ENCODE assay signal across 10 cellular contexts in genomic region chrX:30060718-30061117, GRCh38.
DNase-seq lines count a peak whose midpoint lies in the region; ATAC-seq and TF ChIP-seq lines count a peak whose summit lies in the region.
"Had no signal": no experiment of that assay in that cellular context is flagged by ENCODE, and none has a peak within 500 bp of the region (broad histone marks: within the 10 kb centered on the region; RNA-seq: fewer than 3 reads in every experiment).

No MANE protein-coding gene starts in this region.

- no TSS peak for BruUV-seq in A673 (replicated peaks; lab: Mats Ljungman, UMichigan)
- BruUV-seq in OCI-LY7 (replicated peaks; lab: Mats Ljungman, UMichigan): no TSS peak

- H3K27me3 ChIP-seq in A673 (replicated peaks; ENCODE audit: insufficient read depth, low read depth, low read length, poor library complexity): no peaks in the 10 kb centered on the region

- no peaks in the 10 kb centered on the region for H3K9me2 ChIP-seq in OCI-LY7 (ENCODE audit: insufficient read depth, low read length)

- CTCF ChIA-PET in A673 (lab: Charles Lee) (no interaction called here), OCI-LY7 (lab: Charles Lee; ENCODE audit: unreplicated experiment) (no interaction called here)
- CTCF ChIA-PET in activated CD8-positive, alpha-beta T cell treated with anti-CD3 and anti-CD28 coated beads, Interleukin-2, amount 10 ng/mL, durations not matched to agents 7 days and 5 days (lab: Charles Lee): no interaction called here

- no peaks in the 10 kb centered on the region for H4K20me1 ChIP-seq in OCI-LY7 (ENCODE audit: insufficient read depth, low read length)

- no peaks in the 10 kb centered on the region for H3K4me1 ChIP-seq in A673 (ENCODE audit: insufficient read depth, low read length, poor library complexity, severe bottlenecking)
- H3K4me1 ChIP-seq in OCI-LY7 (ENCODE audit: insufficient read depth, low read length, poor library complexity, severe bottlenecking): no peaks in the 10 kb centered on the region

- H3K9me3 ChIP-seq in A673 (ENCODE audit: low read depth, low read length, poor library complexity, severe bottlenecking): no peaks in the 10 kb centered on the region
- no peaks in the 10 kb centered on the region for H3K9me3 ChIP-seq in OCI-LY7 (ENCODE audit: low read length)

- intact Hi-C loops in A673 (cut with micrococcal nuclease; ENCODE audit: unreplicated experiment) (no loop called here), OCI-LY7 (cut with micrococcal nuclease; ENCODE audit: unreplicated experiment) (no loop called here)

- DNase-seq in A673 (ENCODE audit: low spot score) (peak; percentile 19), OCI-LY7 (ENCODE audit: low spot score) (no peak), globus pallidus (ENCODE audit: low spot score) (peak; percentile 27), GF-D8 (lab: John Stamatoyannopoulos, UW) (no peak), DMS153 treated with DMSO at 0.1 percent for 48 hours (lab: John Stamatoyannopoulos, UW; ENCODE audit: unreplicated experiment) (no peak)
- DNase-seq in activated T-cell treated with anti-CD3 and anti-CD28 coated beads, Interleukin-2, amount 50 U/mL, for 24 hours: no peak
- no peak for DNase-seq in activated CD8-positive, alpha-beta T cell treated with anti-CD3 and anti-CD28 coated beads, Interleukin-2, amount 10 ng/mL, durations not matched to agents 7 days and 5 days
- DNase-seq: activated effector memory CD4-positive, alpha-beta T cell treated with Interleukin-2 at 50 U/mL for 16 hours; RPMI8226 had no signal

- H3K27me3 Mint-ChIP-seq in activated T-cell treated with anti-CD3 and anti-CD28 coated beads, Interleukin-2, amount 50 U/mL, for 24 hours: peaks cover 27% of the 10 kb centered on the region
- no peaks in the 10 kb centered on the region for H3K27me3 Mint-ChIP-seq in activated CD8-positive, alpha-beta T cell treated with anti-CD3 and anti-CD28 coated beads, Interleukin-2, amount 10 ng/mL, durations not matched to agents 7 days and 5 days (ENCODE audit: low read depth)

- POLR2A ChIA-PET in A673 (lab: Charles Lee; ENCODE audit: low non-redundant PET): no interaction called here
- POLR2A ChIA-PET in OCI-LY7 (lab: Charles Lee): no interaction called here
- POLR2A ChIA-PET in activated CD8-positive, alpha-beta T cell treated with anti-CD3 and anti-CD28 coated beads, Interleukin-2, amount 10 ng/mL, durations not matched to agents 7 days and 5 days (lab: Charles Lee): no interaction called here

- no peaks in the 10 kb centered on the region for H3K36me3 ChIP-seq in A673 (ENCODE audit: insufficient read depth, low read length, poor library complexity, severe bottlenecking)
- H3K36me3 ChIP-seq in OCI-LY7 (ENCODE audit: insufficient read depth, low read length): no peaks in the 10 kb centered on the region

- H3K4me3 ChIP-seq in A673 (ENCODE audit: low read depth, low read length, poor library complexity, severe bottlenecking): no peak overlapping the region
- no peak overlapping the region for H3K4me3 ChIP-seq in OCI-LY7 (ENCODE audit: low read depth, low read length, poor library complexity, severe bottlenecking)

- no peak overlapping the region for H3K27ac Mint-ChIP-seq in activated T-cell treated with anti-CD3 and anti-CD28 coated beads, Interleukin-2, amount 50 U/mL, for 24 hours
- H3K27ac Mint-ChIP-seq in activated CD8-positive, alpha-beta T cell treated with anti-CD3 and anti-CD28 coated beads, Interleukin-2, amount 10 ng/mL, durations not matched to agents 7 days and 5 days: no peak overlapping the region

- no peak overlapping the region for H2AFZ ChIP-seq in OCI-LY7 (ENCODE audit: low read length)

- TF ChIP-seq CTCF in A673 (conservative IDR thresholded peaks at IDR 0.05; ENCODE audit: low read depth, low read length) (peak; percentile 49), OCI-LY7 (conservative IDR thresholded peaks at IDR 0.05; ENCODE audit: low read length) (peak; percentile 36; the same call in 1 of the 2 replicates)

- H3K36me3 Mint-ChIP-seq in activated T-cell treated with anti-CD3 and anti-CD28 coated beads, Interleukin-2, amount 50 U/mL, for 24 hours (ENCODE audit: low read depth): no peaks in the 10 kb centered on the region
- H3K36me3 Mint-ChIP-seq in activated CD8-positive, alpha-beta T cell treated with anti-CD3 and anti-CD28 coated beads, Interleukin-2, amount 10 ng/mL, durations not matched to agents 7 days and 5 days (ENCODE audit: low read depth): no peaks in the 10 kb centered on the region

- H3K79me2 ChIP-seq in OCI-LY7 (ENCODE audit: insufficient read depth, low read depth, low read length): no peaks in the 10 kb centered on the region

- no peaks in the 10 kb centered on the region for H3K9me3 Mint-ChIP-seq in activated T-cell treated with anti-CD3 and anti-CD28 coated beads, Interleukin-2, amount 50 U/mL, for 24 hours
- no peaks in the 10 kb centered on the region for H3K9me3 Mint-ChIP-seq in activated CD8-positive, alpha-beta T cell treated with anti-CD3 and anti-CD28 coated beads, Interleukin-2, amount 10 ng/mL, durations not matched to agents 7 days and 5 days (ENCODE audit: insufficient read depth)

- no peak overlapping the region for H3K4me2 ChIP-seq in OCI-LY7 (ENCODE audit: low read length)

- ATAC-seq in GM18909 (IDR thresholded peaks at IDR 0.05; ENCODE audit: poor library complexity, unreplicated experiment): peak; percentile 78
- no peak for ATAC-seq in activated CD8-positive, alpha-beta T cell treated with anti-CD3 and anti-CD28 coated beads, Interleukin-2, amount 10 ng/mL, durations not matched to agents 7 days and 5 days

- H3K27ac ChIP-seq in A673 (ENCODE audit: low read depth, low read length, poor library complexity, severe bottlenecking): no peak overlapping the region
- no peak overlapping the region for H3K27ac ChIP-seq in OCI-LY7 (ENCODE audit: low read depth, low read length, poor library complexity, severe bottlenecking)

- H3K4me3 Mint-ChIP-seq in activated T-cell treated with anti-CD3 and anti-CD28 coated beads, Interleukin-2, amount 50 U/mL, for 24 hours: no peak overlapping the region
- H3K4me3 Mint-ChIP-seq in activated CD8-positive, alpha-beta T cell treated with anti-CD3 and anti-CD28 coated beads, Interleukin-2, amount 10 ng/mL, durations not matched to agents 7 days and 5 days: no peak overlapping the region

- no peaks in the 10 kb centered on the region for H3K4me1 Mint-ChIP-seq in activated T-cell treated with anti-CD3 and anti-CD28 coated beads, Interleukin-2, amount 50 U/mL, for 24 hours (ENCODE audit: low read depth)
- H3K4me1 Mint-ChIP-seq in activated CD8-positive, alpha-beta T cell treated with anti-CD3 and anti-CD28 coated beads, Interleukin-2, amount 10 ng/mL, durations not matched to agents 7 days and 5 days (ENCODE audit: low read depth): no peaks in the 10 kb centered on the region

Comparison
In these comparisons a context has a peak if more than half of its experiments do, and no peak if none do; other contexts are left out.
1. DNase-seq: peak in A673 (single experiment) and globus pallidus (single experiment); none in OCI-LY7 (single experiment), GF-D8 (single experiment), DMS153 treated with DMSO at 0.1 percent for 48 hours (single experiment), activated T-cell treated with anti-CD3 and anti-CD28 coated beads, Interleukin-2, amount 50 U/mL, for 24 hours (single experiment) and activated CD8-positive, alpha-beta T cell treated with anti-CD3 and anti-CD28 coated beads, Interleukin-2, amount 10 ng/mL, durations not matched to agents 7 days and 5 days (single experiment).